8 cellular contexts compared by ENCODE assay signal in genomic region chr9:37422289-37423104, GRCh38. TPM values are rescaled to one million over a fixed set of nuclear protein-coding genes. Genes with fewer than 3 reads are reported as not detected.
DNase-seq lines count a peak whose midpoint lies in the region; ATAC-seq and TF ChIP-seq lines count a peak whose summit lies in the region.

TSS of gene GRHPR (plus strand) at chr9:37422696. CDS start at chr9:37422751, 55 bp downstream.

- peak within 1 kb of the TSS; percentile 74 for H3K4me3 ChIP-seq in kidney epithelial cell (ENCODE audit: low read depth, low read length)

- DNase-seq in AG08396 (ENCODE audit: low spot score) (peak; percentile 92), NCI-H345 (lab: John Stamatoyannopoulos, UW) (peak; percentile 85), cerebellar cortex (ENCODE audit: low spot score) (peak; percentile 90), kidney epithelial cell (ENCODE audit: low read depth) (no peak)
- peak; percentile 69 to 85 for DNase-seq in stimulated activated CD4-positive, alpha-beta T cell treated with anti-CD3 and anti-CD28 coated beads, Interleukin-1b, Interleukin-23, amount 100 ng/mL, for 1 hour (ENCODE audit: low read depth in 2 of 2)

- no peaks in the 10 kb centered on the region for H3K27me3 ChIP-seq in kidney epithelial cell (ENCODE audit: control insufficient read depth, insufficient read depth, low read length)

- no peaks in the 10 kb centered on the region for H3K36me3 ChIP-seq in kidney epithelial cell (ENCODE audit: control insufficient read depth, insufficient read depth, low read length)

- ATAC-seq in GM18907 (IDR thresholded peaks at IDR 0.05; ENCODE audit: unreplicated experiment) (peak; percentile 88), HG03139 (IDR thresholded peaks at IDR 0.05; ENCODE audit: unreplicated experiment) (peak; percentile 91)
- peak; percentile 99 to 100 for ATAC-seq in activated CD4-positive, CD25-positive, alpha-beta regulatory T cell treated with anti-CD3 and anti-CD28 coated beads, Interleukin-2, amount 50 U/mL, for 24 hours

- no peak for TF ChIP-seq CTCF in kidney epithelial cell (IDR thresholded peaks at IDR 0.05; ENCODE audit: insufficient read depth, low read length, poor library complexity, severe bottlenecking)

RNA-seq across cellular contexts. Expression of gene GRHPR, which starts in this region (rescaled TPM):
- 119 and 142 TPM in 2 replicates for total RNA-seq in kidney epithelial cell
